In genomic region chr9:72327631-72328030, GRCh38 we compare ENCODE assay signal across 34 cellular contexts. TPM values are rescaled to one million over a fixed set of nuclear protein-coding genes. Genes with fewer than 3 reads are reported as not detected.
A peak's percentile ranks its signal among the peaks of the same experiment; 100 is the strongest.
DNase-seq lines count a peak whose midpoint lies in the region; ATAC-seq, FAIRE-seq and TF ChIP-seq lines count a peak whose summit lies in the region.
"Had no signal": no experiment of that assay in that cellular context is flagged by ENCODE, and none has a peak within 500 bp of the region (broad histone marks: within the 10 kb centered on the region; RNA-seq: fewer than 3 reads in every experiment).

No MANE protein-coding gene starts in this region.

- no peak overlapping the region for H3K4me3 ChIP-seq in GM12865 (ENCODE audit: low read depth, low read length)
- H3K4me3 ChIP-seq in kidney (ENCODE audit: low read length in 2 of 2): no peak overlapping the region
- no peak overlapping the region for H3K4me3 ChIP-seq in neuronal stem cell (ENCODE audit: low read length in 2 of 2)
- no peak overlapping the region for H3K4me3 ChIP-seq in upper lobe of right lung
- H3K4me3 ChIP-seq: breast epithelium, heart left ventricle, neural progenitor cell, right atrium auricular region, suprapubic skin, upper lobe of left lung had no signal

- DNase-seq in GM12865 (ENCODE audit: low read depth) (peak; percentile 43), GM19239 (ENCODE audit: insufficient read length, low spot score) (no peak), kidney (no peak), neuronal stem cell (ENCODE audit: low spot score) (no peak), upper lobe of right lung (no peak)
- DNase-seq: 8988T; activated CD4-positive, alpha-beta T cell treated with anti-CD3 and anti-CD28 coated beads for 1 hour; activated CD8-positive, alpha-beta memory T cell treated with anti-CD3 and anti-CD28 coated beads, Interleukin-2, amount 50 U/mL, for 48 hours; activated CD8-positive, alpha-beta T cell treated with anti-CD3 and anti-CD28 coated beads for 36 hours; activated naive CD4-positive, alpha-beta T cell treated with anti-CD3 and anti-CD28 coated beads, Interleukin-2, amount 10 ng/mL, durations not matched to agents 7 days and 5 days; Caco-2; foreskin melanocyte; H7; heart left ventricle; IMR-90; islet precursor cell; left ventricle myocardium superior; NCI-H146; NCI-H226; posterior cingulate gyrus; SIG-M5; small intestine; stimulated activated naive CD4-positive, alpha-beta T cell treated with Interleukin-2 at 50 U/mL for 16 hours; upper lobe of left lung had no signal

- H2BK5ac ChIP-seq in neuronal stem cell (ENCODE audit: low read length): no peak overlapping the region

- peaks cover 0 to 3% (median 0%) of the 10 kb centered on the region in 3 experiments for H3K27me3 ChIP-seq in neuronal stem cell (ENCODE audit: control insufficient read depth in 3 of 3, insufficient read depth in 3 of 3, low read depth in 1 of 3, low read length in 3 of 3)
- no peaks in the 10 kb centered on the region for H3K27me3 ChIP-seq in upper lobe of right lung
- H3K27me3 ChIP-seq: breast epithelium, heart left ventricle, neural progenitor cell, right atrium auricular region, suprapubic skin, upper lobe of left lung had no signal

- no peaks in the 10 kb centered on the region for H3K79me1 ChIP-seq in neuronal stem cell (ENCODE audit: low read depth, low read length)

- intact Hi-C loops in kidney (cut with DNase I) (no loop called here), upper lobe of right lung (cut with DNase I) (no loop called here)

- H3K14ac ChIP-seq in neuronal stem cell (ENCODE audit: low read length): no peak overlapping the region

- no CpG with 5 or more reads among the region's 10 CpGs for WGBS in neuronal stem cell (ENCODE audit: extremely low coverage in 2 of 2, insufficient read length in 2 of 2, insufficient replicate concordance in 1 of 2), 2 donors

- H4K91ac ChIP-seq in neuronal stem cell (ENCODE audit: low read depth, low read length, poor library complexity): no peak overlapping the region

- no peak overlapping the region for H3K27ac ChIP-seq in kidney (ENCODE audit: low read depth in 2 of 2, low read length in 2 of 2)
- H3K27ac ChIP-seq in neuronal stem cell (replicated peaks; ENCODE audit: low read length): no peak overlapping the region
- H3K27ac ChIP-seq in upper lobe of right lung: no peak overlapping the region
- H3K27ac ChIP-seq: breast epithelium, C4-2B, heart left ventricle, neural progenitor cell, right atrium auricular region, suprapubic skin, upper lobe of left lung had no signal

- H3K23ac ChIP-seq in neuronal stem cell (ENCODE audit: low read depth, low read length, poor library complexity): no peak overlapping the region

- no peak overlapping the region for H3K18ac ChIP-seq in neuronal stem cell (ENCODE audit: low read length)

- no peak for TF ChIP-seq CTCF in GM12865 (IDR thresholded peaks at IDR 0.05; ENCODE audit: insufficient read depth, low read depth, low read length, missing control alignments)
- no peak for TF ChIP-seq CTCF in kidney (IDR thresholded peaks at IDR 0.05; ENCODE audit: borderline replicate concordance, extremely low read depth, insufficient read depth)
- TF ChIP-seq CTCF in upper lobe of right lung (IDR thresholded peaks at IDR 0.05): no peak

- no peaks in the 10 kb centered on the region for H3K4me1 ChIP-seq in kidney (ENCODE audit: control insufficient read depth in 1 of 2, insufficient read depth in 1 of 2, low read depth in 1 of 2, low read length in 2 of 2)
- no peaks in the 10 kb centered on the region for H3K4me1 ChIP-seq in neuronal stem cell (ENCODE audit: control insufficient read depth in 2 of 2, insufficient read depth in 1 of 2, low read depth in 1 of 2, low read length in 2 of 2)
- H3K4me1 ChIP-seq in upper lobe of right lung: peaks cover under 1% of the 10 kb centered on the region
- H3K4me1 ChIP-seq: breast epithelium, Caco-2, heart left ventricle, neural progenitor cell, right atrium auricular region, suprapubic skin had no signal

- ATAC-seq in HG02852 (IDR thresholded peaks at IDR 0.05; ENCODE audit: unreplicated experiment) (peak; percentile 83), HG03565 (IDR thresholded peaks at IDR 0.05; ENCODE audit: unreplicated experiment) (peak; percentile 57), GM19023 (IDR thresholded peaks at IDR 0.05; ENCODE audit: unreplicated experiment) (no peak), upper lobe of right lung (no peak)
- ATAC-seq: activated CD8-positive, alpha-beta T cell treated with anti-CD3 and anti-CD28 coated beads for 36 hours; heart left ventricle; left ventricle myocardium superior had no signal

- H3K9me3 ChIP-seq in kidney (ENCODE audit: control insufficient read depth in 1 of 2, low read length in 2 of 2): no peaks in the 10 kb centered on the region
- no peaks in the 10 kb centered on the region for H3K9me3 ChIP-seq in neuronal stem cell (replicated peaks in 1 of 2; ENCODE audit: control insufficient read depth in 2 of 2, insufficient read depth in 1 of 2, low read depth in 1 of 2, low read length in 2 of 2)
- H3K9me3 ChIP-seq in upper lobe of right lung: no peaks in the 10 kb centered on the region
- H3K9me3 ChIP-seq: breast epithelium, Caco-2, right atrium auricular region, suprapubic skin, upper lobe of left lung had no signal

- H2AK5ac ChIP-seq in neuronal stem cell (ENCODE audit: low read depth, low read length): no peak overlapping the region

- H3K9ac ChIP-seq in kidney (ENCODE audit: low read length in 2 of 2): no peak overlapping the region
- H3K9ac ChIP-seq in neuronal stem cell (ENCODE audit: low read depth, low read length, poor library complexity): no peak overlapping the region
- H3K9ac ChIP-seq: neural progenitor cell had no signal

- H4K8ac ChIP-seq in neuronal stem cell (ENCODE audit: low read depth, low read length): no peak overlapping the region

- H3K4me2 ChIP-seq in neuronal stem cell (ENCODE audit: insufficient read depth, low read length, poor library complexity, severe bottlenecking): no peak overlapping the region
- H3K4me2 ChIP-seq: neural progenitor cell had no signal

- no peak overlapping the region for H3K4ac ChIP-seq in neuronal stem cell (ENCODE audit: low read length)

- FAIRE-seq in GM19239 (lab: Jason Lieb, UNC) (peak; percentile 77), kidney (lab: Jason Lieb, UNC) (no peak)
- FAIRE-seq: GM18507, RCC 7860, small intestine had no signal

- H3K36me3 ChIP-seq in kidney (ENCODE audit: control insufficient read depth in 1 of 2, insufficient read depth in 2 of 2, low read length in 2 of 2): no peaks in the 10 kb centered on the region
- no peaks in the 10 kb centered on the region for H3K36me3 ChIP-seq in neuronal stem cell (replicated peaks in 1 of 2; ENCODE audit: control insufficient read depth in 2 of 2, insufficient read depth in 2 of 2, low read length in 2 of 2)
- no peaks in the 10 kb centered on the region for H3K36me3 ChIP-seq in upper lobe of right lung
- H3K36me3 ChIP-seq: breast epithelium, heart left ventricle, neural progenitor cell, right atrium auricular region, suprapubic skin, upper lobe of left lung had no signal

- no peak overlapping the region for H2BK15ac ChIP-seq in neuronal stem cell (ENCODE audit: low read length)

- H2BK12ac ChIP-seq in neuronal stem cell (ENCODE audit: low read length): no peak overlapping the region

- no peak overlapping the region for H2AFZ ChIP-seq in neuronal stem cell (ENCODE audit: low read length)
- H2AFZ ChIP-seq: neural progenitor cell had no signal

- no peak overlapping the region for H2BK120ac ChIP-seq in neuronal stem cell (ENCODE audit: low read depth, low read length)

RNA-seq across cellular contexts. Expression of gene ZFAND5, which starts 37.4 kb away (rescaled TPM):
- total RNA-seq in kidney: 218 TPM
- polyA plus RNA-seq in kidney (ENCODE audit: insufficient read depth, low read depth, low replicate concordance): 88.8 TPM
- 126 TPM for polyA plus RNA-seq in neuronal stem cell (2013, experiment 1 of 2)
- 127 TPM for polyA plus RNA-seq in neuronal stem cell (2013, experiment 2 of 2)
- total RNA-seq in upper lobe of right lung: 204 TPM

Comparison
In these comparisons a context has a peak if more than half of its experiments do, and no peak if none do; other contexts are left out.
1. ATAC-seq: peak in HG02852 (single experiment) and HG03565 (single experiment); none in GM19023 (single experiment) and upper lobe of right lung (single experiment).